ENCODE assay signal across 23 cellular contexts in the genomic region with DNA sequence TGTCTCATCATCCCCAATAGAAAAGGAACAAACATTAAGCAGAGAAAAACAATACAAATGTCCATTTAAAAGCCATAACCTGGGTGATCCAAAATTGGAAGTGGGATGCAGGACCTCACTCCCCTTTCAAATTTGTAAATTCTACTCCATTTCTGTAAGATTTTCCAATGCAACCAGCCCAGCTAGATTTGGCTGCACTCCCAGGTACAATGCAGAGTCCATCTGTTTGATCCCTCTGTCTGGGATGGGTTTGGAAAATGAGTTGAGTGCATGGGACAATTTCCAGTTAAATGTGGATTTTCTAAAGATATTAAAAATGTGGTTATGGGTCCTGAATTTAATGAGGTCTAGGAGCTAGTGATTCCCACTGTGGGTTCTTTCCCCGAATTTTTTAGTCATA.
"Had no signal": no experiment of that assay in that cellular context is flagged by ENCODE, and none has a peak within 500 bp of the region (broad histone marks: within the 10 kb centered on the region; RNA-seq: fewer than 3 reads in every experiment).

No MANE protein-coding gene starts in this region.

- H3K27me3 Mint-ChIP-seq: type B pancreatic cell had no signal

- H3K36me3 Mint-ChIP-seq: naive thymus-derived CD8-positive, alpha-beta T cell; stimulated activated effector memory CD8-positive, alpha-beta T cell treated with anti-CD3 and anti-CD28 coated beads, Interleukin-12 subunit alpha, Interleukin-12 subunit beta, amount 100 ng/mL, for 72 hours; type B pancreatic cell had no signal

- H3K4me1 Mint-ChIP-seq: endodermal cell; naive thymus-derived CD8-positive, alpha-beta T cell; nephron progenitor cell; stimulated activated effector memory CD8-positive, alpha-beta T cell treated with anti-CD3 and anti-CD28 coated beads, Interleukin-12 subunit alpha, Interleukin-12 subunit beta, amount 100 ng/mL, for 72 hours had no signal

- H3K9me3 Mint-ChIP-seq: dendritic cell treated with granulocyte-macrophage colony-stimulating factor and Interleukin-4, amounts not matched to agents 40 ng/mL and 50 ng/mL, for 4 days; endodermal cell; nephron progenitor cell; stimulated activated effector memory CD8-positive, alpha-beta T cell treated with anti-CD3 and anti-CD28 coated beads, Interleukin-12 subunit alpha, Interleukin-12 subunit beta, amount 100 ng/mL, for 72 hours; type B pancreatic cell had no signal

- H3K4me3 Mint-ChIP-seq: dendritic cell treated with granulocyte-macrophage colony-stimulating factor and Interleukin-4, amounts not matched to agents 40 ng/mL and 50 ng/mL, for 4 days; endodermal cell; naive thymus-derived CD8-positive, alpha-beta T cell; nephron progenitor cell; stimulated activated effector memory CD8-positive, alpha-beta T cell treated with anti-CD3 and anti-CD28 coated beads, Interleukin-12 subunit alpha, Interleukin-12 subunit beta, amount 100 ng/mL, for 72 hours; type B pancreatic cell had no signal

- DNase-seq: effector CD8-positive, alpha-beta T cell; endodermal cell; foreskin fibroblast; gastrocnemius medialis; head of caudate nucleus; left ventricle myocardium superior; lower lobe of right lung; naive thymus-derived CD8-positive, alpha-beta T cell; nephron progenitor cell; nucleus accumbens; ovary; psoas muscle; right cardiac atrium; sigmoid colon; stimulated activated CD4-positive, alpha-beta T cell treated with anti-CD3 and anti-CD28 coated beads, Interleukin-2, amount 100 ng/mL, for 24 hours; stimulated activated CD4-positive, alpha-beta T cell treated with anti-CD3 and anti-CD28 coated beads, Interleukin-4, amount 100 ng/mL, for 24 hours; stimulated activated naive CD4-positive, alpha-beta T cell treated with Interleukin-2 at 50 U/mL for 16 hours; stomach; testis; tibial artery had no signal

- H3K27ac Mint-ChIP-seq: dendritic cell treated with granulocyte-macrophage colony-stimulating factor and Interleukin-4, amounts not matched to agents 40 ng/mL and 50 ng/mL, for 4 days; endodermal cell; naive thymus-derived CD8-positive, alpha-beta T cell; nephron progenitor cell; stimulated activated effector memory CD8-positive, alpha-beta T cell treated with anti-CD3 and anti-CD28 coated beads, Interleukin-12 subunit alpha, Interleukin-12 subunit beta, amount 100 ng/mL, for 72 hours; type B pancreatic cell had no signal
